In genomic region chr7:96177353-96177752, GRCh38 we compare ENCODE assay signal across 10 cellular contexts.
"Had no signal": no experiment of that assay in that cellular context is flagged by ENCODE, and none has a peak within 500 bp of the region (broad histone marks: within the 10 kb centered on the region; RNA-seq: fewer than 3 reads in every experiment).

No MANE protein-coding gene starts in this region.

- H3K9me3 ChIP-seq: HAP-1 had no signal

- H3K27ac ChIP-seq: GM23248, HL-60, KMS-11 had no signal

- H3K4me3 Mint-ChIP-seq: HFFc6 had no signal

- H3K9ac ChIP-seq: GM23248, KMS-11 had no signal

- H3K4me2 ChIP-seq: KMS-11 had no signal

- DNase-seq: GM23248, GOT3, H7, HFFc6, IMR-90, KBM-7 had no signal

- H3K36me3 ChIP-seq: HAP-1 had no signal

- H3K27ac Mint-ChIP-seq: HFFc6 had no signal

- H2AFZ ChIP-seq: GM23248 had no signal

- ATAC-seq: HCT116 had no signal

- H3K9me3 Mint-ChIP-seq: HFFc6 had no signal

- H3K4me3 ChIP-seq: GM23248, HAP-1 had no signal
